Comparison of ENCODE assay signal across 20 cellular contexts in the genomic region with DNA sequence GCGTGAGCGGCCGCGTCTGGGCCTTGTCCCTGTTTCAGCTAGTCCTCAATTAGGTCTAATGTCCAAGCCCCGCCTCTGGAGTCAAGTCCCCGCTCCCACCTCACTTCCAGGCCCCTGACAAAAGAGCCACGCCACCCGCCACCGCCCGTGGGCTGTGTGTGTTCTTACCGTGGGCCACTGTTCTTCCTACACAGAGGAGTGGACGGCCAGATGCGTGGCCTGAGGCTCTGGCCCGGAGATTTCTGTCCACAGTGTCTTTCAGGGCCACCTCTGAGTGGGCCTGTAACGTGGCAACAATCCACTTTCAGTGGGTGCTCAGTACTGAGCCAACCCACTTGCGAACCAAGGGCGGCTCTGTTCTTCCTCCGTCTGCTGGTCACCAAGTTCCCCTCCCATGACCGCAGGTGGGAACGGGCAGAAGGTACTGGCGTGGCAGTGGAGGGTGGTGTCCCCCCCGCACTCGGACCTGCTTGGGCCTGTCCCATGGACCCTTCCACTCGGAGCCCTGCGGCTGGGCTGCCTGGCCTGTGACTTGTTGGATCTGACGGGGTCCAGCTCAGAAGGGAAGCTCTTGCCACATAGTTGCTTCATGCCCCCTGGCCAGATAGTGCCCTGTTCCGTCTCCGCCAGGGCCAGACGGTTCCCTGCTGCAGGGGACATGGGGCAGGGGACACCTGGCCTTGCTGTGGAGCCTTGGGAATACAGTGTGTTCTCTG. TPM values are rescaled to one million over a fixed set of nuclear protein-coding genes. Genes with fewer than 3 reads are reported as not detected.
"Had no signal": no experiment of that assay in that cellular context is flagged by ENCODE, and none has a peak within 500 bp of the region (broad histone marks: within the 10 kb centered on the region; RNA-seq: fewer than 3 reads in every experiment).

No MANE protein-coding gene starts in this region.

- H3K4me3 ChIP-seq: uterus had no signal

- H3K79me2 ChIP-seq: parathyroid adenoma had no signal

- H3K27me3 ChIP-seq: uterus had no signal

- ATAC-seq: activated CD4-positive, CD25-positive, alpha-beta regulatory T cell treated with anti-CD3 and anti-CD28 coated beads, Interleukin-2, amount 50 U/mL, for 24 hours; foreskin keratinocyte; naive thymus-derived CD8-positive, alpha-beta T cell; stimulated activated naive CD8-positive, alpha-beta T cell treated with anti-CD3 and anti-CD28 coated beads, Interleukin-15, Interleukin-2, amounts not matched to agents 100 U/mL and 50 U/mL, for 24 hours had no signal

- H3K27ac Mint-ChIP-seq: naive thymus-derived CD8-positive, alpha-beta T cell had no signal

- H3K36me3 ChIP-seq: left ventricle myocardium inferior, tibial artery, uterus had no signal

- DNase-seq: activated CD4-positive, alpha-beta T cell treated with anti-CD3 and anti-CD28 coated beads, Interleukin-2, amount 50 U/mL, for 4 hours; activated gamma-delta T cell treated with Interleukin-2 at 50 U/mL for 16 hours; central memory CD4-positive, alpha-beta T cell; dorsolateral prefrontal cortex; foreskin keratinocyte; head of caudate nucleus; kidney glomerular epithelial cell; left ventricle myocardium inferior; mesendoderm; naive thymus-derived CD8-positive, alpha-beta T cell; stimulated activated CD4-positive, alpha-beta T cell treated with anti-CD3 and anti-CD28 coated beads, Interleukin-12 subunit alpha, Interleukin-12 subunit beta, amount 100 ng/mL, for 4 hours; stimulated activated CD4-positive, alpha-beta T cell treated with anti-CD3 and anti-CD28 coated beads, Interleukin-1b, Interleukin-23, amount 100 ng/mL, for 48 hours; stimulated activated naive CD8-positive, alpha-beta T cell treated with anti-CD3 and anti-CD28 coated beads, Interleukin-15, Interleukin-2, amounts not matched to agents 100 U/mL and 50 U/mL, for 24 hours; tibial artery; uterus had no signal

- FAIRE-seq: colon had no signal

- H3K9me3 Mint-ChIP-seq: naive thymus-derived CD8-positive, alpha-beta T cell had no signal

- H3K9me3 ChIP-seq: left ventricle myocardium inferior, tibial artery, uterus had no signal

- H3K9ac ChIP-seq: parathyroid adenoma had no signal

- H3K27ac ChIP-seq: foreskin keratinocyte, parathyroid adenoma, tibial artery, uterus had no signal

- H3K4me1 ChIP-seq: foreskin keratinocyte, parathyroid adenoma had no signal

- H3K36me3 Mint-ChIP-seq: brain; naive thymus-derived CD8-positive, alpha-beta T cell had no signal

RNA-seq across cellular contexts. Expression of a gene that starts 57.6 kb away (rescaled TPM):
- total RNA-seq: dorsolateral prefrontal cortex; foreskin keratinocyte; left ventricle myocardium inferior; naive thymus-derived CD8-positive, alpha-beta T cell; T-helper 1 cell treated with Interleukin-12 subunit alpha and Interleukin-12 subunit beta and Interleukin-4 antibody, amounts not matched to agents 30 ng/mL and 1 ng/mL, for 36 hours; uterus had no signal
- polyA plus RNA-seq: foreskin keratinocyte; naive thymus-derived CD8-positive, alpha-beta T cell had no signal
